ENCODE assay signal across 21 cellular contexts in genomic region chrX:108064001-108064400, GRCh38. TPM values are rescaled to one million over a fixed set of nuclear protein-coding genes. Genes with fewer than 3 reads are reported as not detected.
A peak's percentile ranks its signal among the peaks of the same experiment; 100 is the strongest.
DNase-seq lines count a peak whose midpoint lies in the region; ATAC-seq, FAIRE-seq and TF ChIP-seq lines count a peak whose summit lies in the region.
"Had no signal": no experiment of that assay in that cellular context is flagged by ENCODE, and none has a peak within 500 bp of the region (broad histone marks: within the 10 kb centered on the region; RNA-seq: fewer than 3 reads in every experiment).

No MANE protein-coding gene starts in this region.

- intact Hi-C loops in lower leg skin (cut with DNase I; ENCODE audit: low total_unique reads) (no loop called here), psoas muscle (cut with DNase I) (no loop called here)

- TF ChIP-seq RAD21 in A549 (conservative IDR thresholded peaks at IDR 0.05 in 1 of 2, IDR thresholded peaks at IDR 0.05 in 1 of 2) = no peak

- CTCF ChIA-PET in A549 (lab: Yijun Ruan, JAX) = no interaction called here

- no peak overlapping the region for H3K4me2 ChIP-seq in A549

- no peak for TF ChIP-seq EP300 in A549 (IDR thresholded peaks at IDR 0.05)

- ATAC-seq in A549 (no peak), GM18511 (IDR thresholded peaks at IDR 0.05; ENCODE audit: unreplicated experiment) (peak; percentile 28), HG02642 (IDR thresholded peaks at IDR 0.05; ENCODE audit: poor library complexity, unreplicated experiment) (peak; percentile 42), HG03520 (IDR thresholded peaks at IDR 0.05; ENCODE audit: unreplicated experiment) (peak; percentile 26), psoas muscle (no peak)
- no peak for ATAC-seq in activated CD4-positive, CD25-positive, alpha-beta regulatory T cell treated with anti-CD3 and anti-CD28 coated beads, Interleukin-2, amount 50 U/mL, for 24 hours
- ATAC-seq: K562 had no signal

- H3K27ac ChIP-seq in A549 (no peak overlapping the region), psoas muscle (no peak overlapping the region)

- DNase-seq in A549 (ENCODE audit: low read depth in 1 of 2, low spot score in 1 of 2) (no peak), lower leg skin (ENCODE audit: low spot score in 2 of 2) (no peak), psoas muscle (no peak), RKO (ENCODE audit: low spot score) (no peak)
- DNase-seq: C1 segment of cervical spinal cord; CD4-positive, alpha-beta memory T cell; DMS153; DMS79 treated with DMSO at 0.1 percent for 48 hours; EL; HCEC 1CT; HFFc6; Karpas-422 had no signal

- POLR2A ChIA-PET in A549 (lab: Yijun Ruan, JAX) = no interaction called here

- H3K9me3 ChIP-seq in A549 (no peaks in the 10 kb centered on the region), psoas muscle (no peaks in the 10 kb centered on the region)

- peak; percentile 73 for FAIRE-seq in A549 (lab: Jason Lieb, UNC)
- FAIRE-seq: D721Med, G401.6, H1, K562 had no signal

- TF ChIP-seq POLR2A in A549 (IDR thresholded peaks at IDR 0.05; ENCODE audit: low read length) (no peak), lower leg skin (IDR thresholded peaks at IDR 0.05) (no peak)

- no peak overlapping the region for H3K4me3 ChIP-seq in A549
- H3K4me3 ChIP-seq in lower leg skin (ENCODE audit: low read depth, poor library complexity, severe bottlenecking) = no peak overlapping the region
- no peak overlapping the region for H3K4me3 ChIP-seq in psoas muscle
- H3K4me3 ChIP-seq: K562 had no signal

- H3K4me1 ChIP-seq in A549 = no peaks in the 10 kb centered on the region
- no peaks in the 10 kb centered on the region for H3K4me1 ChIP-seq in psoas muscle

- WGBS in A549 (ENCODE audit: missing lambda C conversion rate) = 88% methylated on average over 1 of the region's 1 CpG
- 72 to 88% methylated on average over 1 of the region's 1 CpG for WGBS in lower leg skin, 2 donors
- WGBS in psoas muscle, 3 donors = 74 to 100% (median 89%) methylated on average over 1 of the region's 1 CpG

- no peak for TF ChIP-seq CTCF in A549 (IDR thresholded peaks at IDR 0.05)
- TF ChIP-seq CTCF in lower leg skin (IDR thresholded peaks at IDR 0.05) = no peak
- no peak for TF ChIP-seq CTCF in psoas muscle (IDR thresholded peaks at IDR 0.05)

- H3K27me3 ChIP-seq in psoas muscle (ENCODE audit: insufficient read depth in 3 of 3, low read length in 2 of 3) = peaks cover 0 to 30% (median 0%) of the 10 kb centered on the region in 3 donors

- no peaks in the 10 kb centered on the region for H3K36me3 ChIP-seq in psoas muscle (ENCODE audit: insufficient read depth in 1 of 2, low read depth in 1 of 2)

TF ChIP-seq in A549, 52 proteins besides CTCF, POLR2A, EP300 and RAD21:
- TF ChIP-seq MYC (IDR thresholded peaks at IDR 0.05; ENCODE audit: borderline replicate concordance, low read length) (no peak), POLR2AphosphoS2 (conservative IDR thresholded peaks at IDR 0.05; ENCODE audit: low read length) (no peak), RFX5 (IDR thresholded peaks at IDR 0.05) (no peak), FOSB (CRISPR knock-in tag; IDR thresholded peaks at IDR 0.05) (no peak), ZC3H11A (IDR thresholded peaks at IDR 0.05) (no peak), ESRRA (IDR thresholded peaks at IDR 0.05; ENCODE audit: borderline replicate concordance, low read length) (no peak), RARB (CRISPR knock-in tag; IDR thresholded peaks at IDR 0.05) (no peak), USF2 (IDR thresholded peaks at IDR 0.05) (no peak), RCOR1 (IDR thresholded peaks at IDR 0.05; ENCODE audit: low read depth, low read length) (no peak), HOXA7 (CRISPR knock-in tag; IDR thresholded peaks at IDR 0.05) (no peak), CBX2 (IDR thresholded peaks at IDR 0.05; ENCODE audit: borderline replicate concordance, low read depth) (no peak)

RNA-seq across cellular contexts. Expression of gene VSIG1, which starts 19.1 kb away (rescaled TPM):
- 1.2 and 1.3 TPM in 2 replicates for polyA plus RNA-seq in A549 (2011; rRNA removed)
- polyA plus RNA-seq in A549 (2012; cell fraction: cytosol; rRNA removed) = 0.07 and 0.12 TPM in 2 replicates
- 0.08 and 0.22 TPM in 2 replicates for polyA plus RNA-seq in A549 (2012; cell fraction: nucleus; rRNA removed)
- 0.09 to 0.17 TPM (median 0.11 TPM) in 3 replicates for polyA plus RNA-seq in A549 (2017; fragmentation: RNase III; extraction: RNeasy Plus Mini Kit Qiagen cat#74134 plus additional on column Dnase treatment)
- 1.2 and 2.8 TPM in 2 replicates for polyA minus RNA-seq in A549 (2011; rRNA and poly(A)+ RNA removed)
- total RNA-seq in lower leg skin = 1 to 10 TPM in 2 of 4 donors, not detected in 2; 1.2 to 1.6 TPM
- total RNA-seq in psoas muscle = not detected
- polyA plus RNA-seq in psoas muscle = not detected
- total RNA-seq: A172, HFFc6, K562 had no signal
- polyA plus RNA-seq: K562 had no signal

RNA-seq across cellular contexts. Expression of gene PSMD10, which starts 27.3 kb away (rescaled TPM):
- polyA plus RNA-seq in A549 (2011; rRNA removed) (132 and 163 TPM in 2 replicates), A549 (2017; fragmentation: RNase III; extraction: RNeasy Plus Mini Kit Qiagen cat#74134 plus additional on column Dnase treatment) (92.2 to 118 TPM (median 109 TPM) in 3 replicates), psoas muscle (10 to 100 TPM; 16.8 to 37.0 (median 27.5) TPM)
- 68.2 and 69.1 TPM in 2 replicates for polyA plus RNA-seq in A549 (2012; cell fraction: cytosol; rRNA removed)
- polyA plus RNA-seq in A549 (2012; cell fraction: nucleus; rRNA removed) = 18.5 and 30.8 TPM in 2 replicates
- polyA minus RNA-seq in A549 (2011; rRNA and poly(A)+ RNA removed) = 20.5 and 22.8 TPM in 2 replicates
- total RNA-seq in lower leg skin (10 to 100 TPM; 23.4 to 42.5 (median 36.0) TPM), psoas muscle (10 to 100 TPM; 11.3 to 21.9 (median 18.9) TPM)

RNA-seq across cellular contexts. Expression of gene ATG4A, which starts 27.6 kb away (rescaled TPM):
- polyA plus RNA-seq in A549 (2011; rRNA removed) (12.8 and 14.3 TPM in 2 replicates), A549 (2017; fragmentation: RNase III; extraction: RNeasy Plus Mini Kit Qiagen cat#74134 plus additional on column Dnase treatment) (6.0 to 7.2 TPM (median 6.7 TPM) in 3 replicates), psoas muscle (10 to 100 TPM; 14.7 to 35.1 (median 20.4) TPM)
- 3.2 and 3.3 TPM in 2 replicates for polyA plus RNA-seq in A549 (2012; cell fraction: cytosol; rRNA removed)
- polyA plus RNA-seq in A549 (2012; cell fraction: nucleus; rRNA removed) = 1.1 and 2.5 TPM in 2 replicates
- 5.0 and 5.7 TPM in 2 replicates for polyA minus RNA-seq in A549 (2011; rRNA and poly(A)+ RNA removed)
- total RNA-seq in lower leg skin (1 to 10 TPM; 3.8 to 9.1 (median 6.5) TPM), psoas muscle (10 to 100 TPM; 18.8 to 26.8 (median 22.6) TPM)

Comparison
In these comparisons a context has a peak if more than half of its experiments do, and no peak if none do; other contexts are left out.
1. ATAC-seq: peak in GM18511 (single experiment), HG02642 (single experiment) and HG03520 (single experiment); none in A549 (0 of 2), psoas muscle (0 of 4) and activated CD4-positive, CD25-positive, alpha-beta regulatory T cell treated with anti-CD3 and anti-CD28 coated beads, Interleukin-2, amount 50 U/mL, for 24 hours (0 of 2).